ENCODE assay signal across 38 cellular contexts in the genomic region with DNA sequence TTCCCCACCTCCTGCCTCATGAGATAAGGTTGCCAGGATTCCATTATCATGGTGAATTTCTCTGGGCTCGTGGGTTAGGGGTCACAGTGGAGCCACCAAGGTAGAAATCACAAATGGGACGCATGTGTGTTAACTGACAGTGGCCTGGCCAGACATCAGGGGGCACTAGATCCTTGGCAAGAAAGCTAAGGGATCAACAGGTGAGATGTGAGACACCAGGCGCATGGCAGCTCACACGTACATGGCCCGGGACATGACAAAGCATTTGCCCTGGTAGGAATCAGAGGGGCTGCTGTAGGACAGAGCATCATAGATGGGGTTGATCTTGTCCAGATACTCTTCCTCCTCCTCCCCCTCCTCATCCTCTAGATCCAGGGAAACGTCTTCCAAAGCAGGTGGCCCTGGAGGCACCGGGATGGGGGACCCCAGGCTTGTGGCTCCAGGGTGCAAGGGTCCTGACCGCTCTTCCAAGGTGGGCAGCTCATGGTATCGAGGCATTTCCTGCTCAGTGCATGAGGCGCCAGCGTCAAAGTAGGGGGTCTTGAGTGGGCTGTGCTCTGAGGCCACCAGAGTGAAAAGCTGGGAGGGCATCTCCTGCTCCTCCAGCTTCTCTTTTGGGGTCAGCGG. TPM values are rescaled to one million over a fixed set of nuclear protein-coding genes. Genes with fewer than 3 reads are reported as not detected.
DNase-seq lines count a peak whose midpoint lies in the region; ATAC-seq, FAIRE-seq and TF ChIP-seq lines count a peak whose summit lies in the region.
"Had no signal": no experiment of that assay in that cellular context is flagged by ENCODE, and none has a peak within 500 bp of the region (broad histone marks: within the 10 kb centered on the region; RNA-seq: fewer than 3 reads in every experiment).

No MANE protein-coding gene starts in this region.

- BruUV-seq in endothelial cell of umbilical vein (replicated peaks; lab: Mats Ljungman, UMichigan): no TSS peak

- peak; percentile 28 for FAIRE-seq in endothelial cell of umbilical vein (lab: Jason Lieb, UNC)
- FAIRE-seq: GM12891, K562 had no signal

- H3K4me2 ChIP-seq in DND-41 (ENCODE audit: insufficient read depth, low read length) (no peak overlapping the region), endothelial cell of umbilical vein (ENCODE audit: insufficient read depth, low read length) (no peak overlapping the region)

- no peak overlapping the region for H3K4me3 ChIP-seq in DND-41 (ENCODE audit: low read depth in 1 of 2, low read length in 2 of 2)
- no peak overlapping the region for H3K4me3 ChIP-seq in endothelial cell of umbilical vein (replicated peaks in 1 of 3; ENCODE audit: insufficient read depth in 1 of 3, low read depth in 1 of 3, low read length in 3 of 3)
- H3K4me3 ChIP-seq: adrenal gland, body of pancreas, dorsolateral prefrontal cortex, gastrocnemius medialis, K562, lower lobe of right lung, prostate gland, right lobe of liver, SJCRH30, spleen, vagina had no signal

- H3K9me3 Mint-ChIP-seq in CD4-positive, alpha-beta T cell: no peaks in the 10 kb centered on the region
- no peaks in the 10 kb centered on the region for H3K9me3 Mint-ChIP-seq in activated T-helper 1 cell treated with anti-CD3 and anti-CD28 coated beads, Interleukin-12 subunit alpha, Interleukin-12 subunit beta, Interleukin-2, Interleukin-4 antibody, amounts not matched to agents 30 ng/mL and 10 ng/mL and 1 ng/mL, durations not matched to agents 14 hours and 24 hours and 36 hours
- H3K9me3 Mint-ChIP-seq: naive thymus-derived CD8-positive, alpha-beta T cell; stimulated activated naive CD8-positive, alpha-beta T cell treated with anti-CD3 and anti-CD28 coated beads, Interleukin-15, amount 100 ng/mL, for 72 hours had no signal

- H4K20me1 ChIP-seq in DND-41 (ENCODE audit: insufficient read depth, low read length): peaks cover 12% of the 10 kb centered on the region; the same call in 1 of the 2 replicates
- no peaks in the 10 kb centered on the region for H4K20me1 ChIP-seq in endothelial cell of umbilical vein (replicated peaks; ENCODE audit: control insufficient read depth, extremely low read depth, insufficient read depth, low read length)

- no peaks in the 10 kb centered on the region for H3K9me3 ChIP-seq in CD4-positive, alpha-beta T cell (ENCODE audit: control insufficient read depth, low read length)
- H3K9me3 ChIP-seq in DND-41 (ENCODE audit: insufficient read depth, low read length, severe bottlenecking): no peaks in the 10 kb centered on the region
- no peaks in the 10 kb centered on the region for H3K9me3 ChIP-seq in endothelial cell of umbilical vein (replicated peaks; ENCODE audit: control insufficient read depth, insufficient read depth, low read length)
- H3K9me3 ChIP-seq: adrenal gland, body of pancreas, gastrocnemius medialis, lower lobe of right lung, prostate gland, right lobe of liver, SJCRH30, spleen, vagina had no signal

- no peak overlapping the region for H3K27ac ChIP-seq in CD4-positive, alpha-beta T cell (ENCODE audit: low read depth, low read length)
- no peak overlapping the region for H3K27ac ChIP-seq in DND-41 (ENCODE audit: low read length)
- H3K27ac ChIP-seq in endothelial cell of umbilical vein (ENCODE audit: insufficient read depth, low read depth, low read length): no peak overlapping the region
- H3K27ac ChIP-seq: adrenal gland, body of pancreas, dorsolateral prefrontal cortex, gastrocnemius medialis, lower lobe of right lung, prostate gland, right lobe of liver, SJCRH30, spleen, vagina, WERI-Rb-1 had no signal

- dilution Hi-C loops in endothelial cell of umbilical vein (cut with MboI; ENCODE audit: extremely low pct_ligation_motif_present, low sequenced_read_pairs): no loop called here

- H3K9me1 ChIP-seq in endothelial cell of umbilical vein (replicated peaks; ENCODE audit: control insufficient read depth, extremely low read depth, insufficient read depth, low read length): no peaks in the 10 kb centered on the region

- H3K27me3 ChIP-seq in CD4-positive, alpha-beta T cell (ENCODE audit: control insufficient read depth, insufficient read depth, low read length): no peaks in the 10 kb centered on the region
- no peaks in the 10 kb centered on the region for H3K27me3 ChIP-seq in DND-41 (ENCODE audit: insufficient read depth, low read length, poor library complexity)
- H3K27me3 ChIP-seq in endothelial cell of umbilical vein (ENCODE audit: control insufficient read depth in 2 of 2, insufficient read depth in 2 of 2, low read length in 2 of 2): no peaks in the 10 kb centered on the region
- H3K27me3 ChIP-seq: adrenal gland, gastrocnemius medialis, right lobe of liver, SJCRH30, spleen, vagina had no signal

- TF ChIP-seq POLR2A in endothelial cell of umbilical vein (IDR thresholded peaks at IDR 0.05; ENCODE audit: low read depth, low read length): no peak

- H3K9ac ChIP-seq in DND-41 (ENCODE audit: low read depth, low read length) (no peak overlapping the region), endothelial cell of umbilical vein (replicated peaks; ENCODE audit: extremely low read depth, insufficient read depth, low read length) (no peak overlapping the region)

- peaks cover 76% of the 10 kb centered on the region for H3K4me1 Mint-ChIP-seq in CD4-positive, alpha-beta T cell (ENCODE audit: low read depth)
- peaks cover 70% of the 10 kb centered on the region for H3K4me1 Mint-ChIP-seq in activated T-helper 1 cell treated with anti-CD3 and anti-CD28 coated beads, Interleukin-12 subunit alpha, Interleukin-12 subunit beta, Interleukin-2, Interleukin-4 antibody, amounts not matched to agents 30 ng/mL and 10 ng/mL and 1 ng/mL, durations not matched to agents 14 hours and 24 hours and 36 hours (ENCODE audit: low read depth)

- no peak for DNase-seq in CD4-positive, alpha-beta T cell
- no peak for DNase-seq in DND-41
- no peak for DNase-seq in activated T-helper 1 cell treated with anti-CD3 and anti-CD28 coated beads, Interleukin-12 subunit alpha, Interleukin-12 subunit beta, Interleukin-2, Interleukin-4 antibody, amounts not matched to agents 30 ng/mL and 10 ng/mL and 1 ng/mL, durations not matched to agents 14 hours and 24 hours and 36 hours (ENCODE audit: low spot score)
- DNase-seq in endothelial cell of umbilical vein (ENCODE audit: low read depth, low spot score): no peak
- no peak for DNase-seq in anterior cingulate cortex (lab: John Stamatoyannopoulos, UW)
- DNase-seq in HuH-7.5 (ENCODE audit: low spot score): no peak
- DNase-seq: activated CD4-positive, alpha-beta T cell treated with anti-CD3 and anti-CD28 coated beads, Interleukin-2, amount 50 U/mL, for 4 hours; activated CD8-positive, alpha-beta memory T cell treated with anti-CD3 and anti-CD28 coated beads, Interleukin-2, amount 50 U/mL, for 48 hours; activated gamma-delta T cell; adrenal gland; body of pancreas; DMS153; dorsolateral prefrontal cortex; gastrocnemius medialis; lower lobe of right lung; naive thymus-derived CD8-positive, alpha-beta T cell; NCI-H1092; NCI-H1694; NCI-H2171; NCI-H510A treated with DMSO at 0.1 percent for 48 hours; occipital lobe; right lobe of liver; SJCRH30; spleen; stimulated activated CD4-positive, alpha-beta T cell treated with anti-CD3 and anti-CD28 coated beads, Interleukin-2, amount 100 ng/mL, for 24 hours; stimulated activated CD8-positive, alpha-beta memory T cell treated with anti-CD3 and anti-CD28 coated beads, Interleukin-4, amount 100 ng/mL, for 48 hours; stimulated activated naive CD8-positive, alpha-beta T cell treated with anti-CD3 and anti-CD28 coated beads, Interleukin-15, amount 100 ng/mL, for 72 hours; SW 1271; WERI-Rb-1 had no signal

- no peak for TF ChIP-seq CTCF in CD4-positive, alpha-beta T cell (IDR thresholded peaks at IDR 0.05)
- no peak for TF ChIP-seq CTCF in DND-41 (IDR thresholded peaks at IDR 0.05; ENCODE audit: borderline replicate concordance, extremely low read depth, low read length, poor library complexity, severe bottlenecking)
- no peak for TF ChIP-seq CTCF in endothelial cell of umbilical vein (IDR thresholded peaks at IDR 0.05; ENCODE audit: extremely low read depth in 1 of 2, insufficient read depth in 1 of 2, low read depth in 1 of 2, low read length in 2 of 2)

- H3K27ac Mint-ChIP-seq in CD4-positive, alpha-beta T cell: peak overlapping the region; percentile 52
- peak overlapping the region; percentile 42 for H3K27ac Mint-ChIP-seq in activated T-helper 1 cell treated with anti-CD3 and anti-CD28 coated beads, Interleukin-12 subunit alpha, Interleukin-12 subunit beta, Interleukin-2, Interleukin-4 antibody, amounts not matched to agents 30 ng/mL and 10 ng/mL and 1 ng/mL, durations not matched to agents 14 hours and 24 hours and 36 hours

- no peak for ATAC-seq in CD4-positive, alpha-beta T cell (ENCODE audit: poor library complexity)
- ATAC-seq in DND-41 (ENCODE audit: insufficient read depth, low read depth) (peak; percentile 22; the same call in 1 of the 3 replicates), GM21576 (IDR thresholded peaks at IDR 0.05; ENCODE audit: unreplicated experiment) (no peak)
- ATAC-seq: body of pancreas; gastrocnemius medialis; K562; naive thymus-derived CD8-positive, alpha-beta T cell; stimulated activated naive CD8-positive, alpha-beta T cell treated with anti-CD3 and anti-CD28 coated beads, Interleukin-15, amount 100 ng/mL, for 72 hours had no signal

- H3K36me3 ChIP-seq in DND-41 (ENCODE audit: insufficient read depth, low read length) (peaks cover 82% of the 10 kb centered on the region), endothelial cell of umbilical vein (ENCODE audit: control insufficient read depth in 2 of 2, extremely low read depth in 1 of 2, insufficient read depth in 2 of 2, low read length in 2 of 2) (no peaks in the 10 kb centered on the region)
- H3K36me3 ChIP-seq: adrenal gland, gastrocnemius medialis, lower lobe of right lung, prostate gland, right lobe of liver, SJCRH30, vagina, WERI-Rb-1 had no signal

- H3K4me3 Mint-ChIP-seq in CD4-positive, alpha-beta T cell: no peak overlapping the region
- no peak overlapping the region for H3K4me3 Mint-ChIP-seq in activated T-helper 1 cell treated with anti-CD3 and anti-CD28 coated beads, Interleukin-12 subunit alpha, Interleukin-12 subunit beta, Interleukin-2, Interleukin-4 antibody, amounts not matched to agents 30 ng/mL and 10 ng/mL and 1 ng/mL, durations not matched to agents 14 hours and 24 hours and 36 hours

- intact Hi-C loops in CD4-positive, alpha-beta T cell (cut with DNase I, micrococcal nuclease): no loop called here
- intact Hi-C loops in activated T-helper 1 cell treated with anti-CD3 and anti-CD28 coated beads, Interleukin-12 subunit alpha, Interleukin-12 subunit beta, Interleukin-2, Interleukin-4 antibody, amounts not matched to agents 30 ng/mL and 10 ng/mL and 1 ng/mL, durations not matched to agents 14 hours and 24 hours and 36 hours (cut with micrococcal nuclease): no loop called here
- intact Hi-C loops in endothelial cell of umbilical vein (cut with micrococcal nuclease): no loop called here

- H3K4me1 ChIP-seq in DND-41 (ENCODE audit: insufficient read depth, low read length): peaks cover 10% of the 10 kb centered on the region; the same call in 1 of the 2 replicates
- no peaks in the 10 kb centered on the region for H3K4me1 ChIP-seq in endothelial cell of umbilical vein (ENCODE audit: control insufficient read depth, extremely low read depth, insufficient read depth, low read length)
- H3K4me1 ChIP-seq: adrenal gland, body of pancreas, gastrocnemius medialis, lower lobe of right lung, prostate gland, right lobe of liver, SJCRH30, vagina had no signal

- H3K79me2 ChIP-seq in DND-41 (ENCODE audit: insufficient read depth, low read length): peaks cover 86% of the 10 kb centered on the region
- no peaks in the 10 kb centered on the region for H3K79me2 ChIP-seq in endothelial cell of umbilical vein (ENCODE audit: control insufficient read depth, insufficient read depth, low read length)

- POLR2A ChIA-PET in CD4-positive, alpha-beta T cell (lab: Charles Lee): no interaction called here
- POLR2A ChIA-PET in endothelial cell of umbilical vein (lab: Charles Lee): no interaction called here

- H2AFZ ChIP-seq in DND-41 (ENCODE audit: low read depth, low read length) (no peak overlapping the region), endothelial cell of umbilical vein (ENCODE audit: low read depth, low read length) (no peak overlapping the region)

- H3K27me3 Mint-ChIP-seq in CD4-positive, alpha-beta T cell: no peaks in the 10 kb centered on the region
- no peaks in the 10 kb centered on the region for H3K27me3 Mint-ChIP-seq in activated T-helper 1 cell treated with anti-CD3 and anti-CD28 coated beads, Interleukin-12 subunit alpha, Interleukin-12 subunit beta, Interleukin-2, Interleukin-4 antibody, amounts not matched to agents 30 ng/mL and 10 ng/mL and 1 ng/mL, durations not matched to agents 14 hours and 24 hours and 36 hours (ENCODE audit: insufficient read depth)
- H3K27me3 Mint-ChIP-seq: naive thymus-derived CD8-positive, alpha-beta T cell; stimulated activated naive CD8-positive, alpha-beta T cell treated with anti-CD3 and anti-CD28 coated beads, Interleukin-15, amount 100 ng/mL, for 72 hours had no signal

- H3K36me3 Mint-ChIP-seq in CD4-positive, alpha-beta T cell (ENCODE audit: low read depth): peaks cover 88% of the 10 kb centered on the region
- H3K36me3 Mint-ChIP-seq in activated T-helper 1 cell treated with anti-CD3 and anti-CD28 coated beads, Interleukin-12 subunit alpha, Interleukin-12 subunit beta, Interleukin-2, Interleukin-4 antibody, amounts not matched to agents 30 ng/mL and 10 ng/mL and 1 ng/mL, durations not matched to agents 14 hours and 24 hours and 36 hours (ENCODE audit: low read depth): peaks cover 48% of the 10 kb centered on the region

- CTCF ChIA-PET in CD4-positive, alpha-beta T cell (lab: Charles Lee): interaction anchor here (0.6 kb wide), 1 partner anchor 46 kb away, joined by 3 read pairs; no protein-coding TSS in a partner anchor
- CTCF ChIA-PET in endothelial cell of umbilical vein (lab: Charles Lee): no interaction called here

RNA-seq across cellular contexts. Expression of a gene that starts 24.6 kb away (rescaled TPM):
- under 1 TPM in 1 of 2 experiments, not detected in 1; 0.11 TPM for total RNA-seq in CD4-positive, alpha-beta T cell
- 812 and 827 TPM in 2 replicates for total RNA-seq in activated T-helper 1 cell treated with anti-CD3 and anti-CD28 coated beads, Interleukin-12 subunit alpha, Interleukin-12 subunit beta, Interleukin-2, Interleukin-4 antibody, amounts not matched to agents 30 ng/mL and 10 ng/mL and 1 ng/mL, durations not matched to agents 14 hours and 24 hours and 36 hours
- total RNA-seq in endothelial cell of umbilical vein: not detected in 2 replicates
- not detected in 2 replicates for polyA plus RNA-seq in endothelial cell of umbilical vein
- not detected in 2 replicates for polyA plus RNA-seq in endothelial cell of umbilical vein (2011; cell fraction: cytosol; rRNA removed)
- not detected in 2 replicates for polyA plus RNA-seq in endothelial cell of umbilical vein (2011; cell fraction: nucleus; rRNA removed)
- polyA plus RNA-seq in endothelial cell of umbilical vein (2012): not detected in 2 replicates
- not detected in 2 replicates for polyA minus RNA-seq in endothelial cell of umbilical vein
- polyA minus RNA-seq in endothelial cell of umbilical vein (2011; cell fraction: cytosol; rRNA and poly(A)+ RNA removed): not detected
- polyA minus RNA-seq in endothelial cell of umbilical vein (2011; cell fraction: nucleus; rRNA and poly(A)+ RNA removed): not detected in 2 replicates
- total RNA-seq: body of pancreas, cerebellum, gastrocnemius medialis, mononuclear cell, occipital lobe, right lobe of liver, RPMI7951, SJCRH30 had no signal
- polyA plus RNA-seq: adrenal gland, BJ, K562 had no signal

RNA-seq across cellular contexts. Expression of a gene that starts 28.5 kb away (rescaled TPM):
- total RNA-seq in CD4-positive, alpha-beta T cell: 100 to 1,000 TPM; 194 to 205 TPM
- 79.1 and 79.7 TPM in 2 replicates for total RNA-seq in activated T-helper 1 cell treated with anti-CD3 and anti-CD28 coated beads, Interleukin-12 subunit alpha, Interleukin-12 subunit beta, Interleukin-2, Interleukin-4 antibody, amounts not matched to agents 30 ng/mL and 10 ng/mL and 1 ng/mL, durations not matched to agents 14 hours and 24 hours and 36 hours
- not detected in 2 replicates for total RNA-seq in endothelial cell of umbilical vein
- not detected in 2 replicates for polyA plus RNA-seq in endothelial cell of umbilical vein
- polyA plus RNA-seq in endothelial cell of umbilical vein (2011; cell fraction: cytosol; rRNA removed): not detected in 2 replicates
- polyA plus RNA-seq in endothelial cell of umbilical vein (2011; cell fraction: nucleus; rRNA removed): not detected in 2 replicates
- polyA plus RNA-seq in endothelial cell of umbilical vein (2012): not detected in 2 replicates
- polyA minus RNA-seq in endothelial cell of umbilical vein: 0.22 and 0.40 TPM in 2 replicates
- not detected for polyA minus RNA-seq in endothelial cell of umbilical vein (2011; cell fraction: cytosol; rRNA and poly(A)+ RNA removed)
- not detected in 2 replicates for polyA minus RNA-seq in endothelial cell of umbilical vein (2011; cell fraction: nucleus; rRNA and poly(A)+ RNA removed)
- total RNA-seq: occipital lobe had no signal

Comparison
In these comparisons a context has a peak if more than half of its experiments do, and no peak if none do; other contexts are left out.
1. RNA of a gene that starts 24.6 kb away (total RNA-seq): 812 to 827 TPM in activated T-helper 1 cell treated with anti-CD3 and anti-CD28 coated beads, Interleukin-12 subunit alpha, Interleukin-12 subunit beta, Interleukin-2, Interleukin-4 antibody, amounts not matched to agents 30 ng/mL and 10 ng/mL and 1 ng/mL, durations not matched to agents 14 hours and 24 hours and 36 hours; 0.11 TPM in CD4-positive, alpha-beta T cell and not detected in endothelial cell of umbilical vein; every median in the first group is over 100 times any median in the second.
2. RNA of a gene that starts 28.5 kb away (total RNA-seq): 194 to 205 TPM in CD4-positive, alpha-beta T cell and 79.1 to 79.7 TPM in activated T-helper 1 cell treated with anti-CD3 and anti-CD28 coated beads, Interleukin-12 subunit alpha, Interleukin-12 subunit beta, Interleukin-2, Interleukin-4 antibody, amounts not matched to agents 30 ng/mL and 10 ng/mL and 1 ng/mL, durations not matched to agents 14 hours and 24 hours and 36 hours; not detected in endothelial cell of umbilical vein; every median in the first group is over 10 times any median in the second.